Comparison of ENCODE assay signal across 1 cellular context in the genomic region with DNA sequence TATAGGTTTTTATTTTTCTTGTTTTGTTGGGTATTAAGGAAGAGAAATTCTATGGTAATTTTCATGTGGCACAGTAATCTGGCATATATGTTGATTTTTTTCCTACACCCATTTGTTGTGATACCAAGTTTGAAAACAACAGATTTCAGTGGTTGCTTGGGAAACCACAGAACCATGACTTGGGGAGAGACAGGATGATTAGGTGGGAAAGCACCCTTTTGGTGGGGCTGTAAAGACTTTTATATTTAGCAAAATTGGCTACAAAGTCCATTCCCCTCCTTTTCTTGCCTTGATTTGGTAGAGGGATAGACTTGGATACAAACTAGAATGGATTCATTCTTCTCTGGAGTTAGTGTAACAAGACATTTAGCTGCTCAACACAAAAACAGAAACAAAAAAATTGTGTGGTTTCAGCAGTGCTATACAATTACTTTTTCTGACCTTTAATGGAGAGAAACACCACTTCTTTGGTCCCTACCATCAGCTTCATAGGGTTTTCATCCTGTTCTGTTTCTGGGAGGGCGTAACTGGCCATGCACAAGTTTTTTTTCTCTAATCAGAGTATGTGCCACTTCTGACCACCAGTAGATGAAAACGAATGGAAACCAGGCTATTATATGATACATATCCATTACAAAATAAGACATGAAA.
TF ChIP-seq lines count a peak whose summit lies in the region.

No MANE protein-coding gene starts in this region.

TF ChIP-seq in HepG2, 621 proteins besides CTCF, POLR2A, EP300 and RAD21 (continued from another document):
- TF ChIP-seq, protein P1, sequence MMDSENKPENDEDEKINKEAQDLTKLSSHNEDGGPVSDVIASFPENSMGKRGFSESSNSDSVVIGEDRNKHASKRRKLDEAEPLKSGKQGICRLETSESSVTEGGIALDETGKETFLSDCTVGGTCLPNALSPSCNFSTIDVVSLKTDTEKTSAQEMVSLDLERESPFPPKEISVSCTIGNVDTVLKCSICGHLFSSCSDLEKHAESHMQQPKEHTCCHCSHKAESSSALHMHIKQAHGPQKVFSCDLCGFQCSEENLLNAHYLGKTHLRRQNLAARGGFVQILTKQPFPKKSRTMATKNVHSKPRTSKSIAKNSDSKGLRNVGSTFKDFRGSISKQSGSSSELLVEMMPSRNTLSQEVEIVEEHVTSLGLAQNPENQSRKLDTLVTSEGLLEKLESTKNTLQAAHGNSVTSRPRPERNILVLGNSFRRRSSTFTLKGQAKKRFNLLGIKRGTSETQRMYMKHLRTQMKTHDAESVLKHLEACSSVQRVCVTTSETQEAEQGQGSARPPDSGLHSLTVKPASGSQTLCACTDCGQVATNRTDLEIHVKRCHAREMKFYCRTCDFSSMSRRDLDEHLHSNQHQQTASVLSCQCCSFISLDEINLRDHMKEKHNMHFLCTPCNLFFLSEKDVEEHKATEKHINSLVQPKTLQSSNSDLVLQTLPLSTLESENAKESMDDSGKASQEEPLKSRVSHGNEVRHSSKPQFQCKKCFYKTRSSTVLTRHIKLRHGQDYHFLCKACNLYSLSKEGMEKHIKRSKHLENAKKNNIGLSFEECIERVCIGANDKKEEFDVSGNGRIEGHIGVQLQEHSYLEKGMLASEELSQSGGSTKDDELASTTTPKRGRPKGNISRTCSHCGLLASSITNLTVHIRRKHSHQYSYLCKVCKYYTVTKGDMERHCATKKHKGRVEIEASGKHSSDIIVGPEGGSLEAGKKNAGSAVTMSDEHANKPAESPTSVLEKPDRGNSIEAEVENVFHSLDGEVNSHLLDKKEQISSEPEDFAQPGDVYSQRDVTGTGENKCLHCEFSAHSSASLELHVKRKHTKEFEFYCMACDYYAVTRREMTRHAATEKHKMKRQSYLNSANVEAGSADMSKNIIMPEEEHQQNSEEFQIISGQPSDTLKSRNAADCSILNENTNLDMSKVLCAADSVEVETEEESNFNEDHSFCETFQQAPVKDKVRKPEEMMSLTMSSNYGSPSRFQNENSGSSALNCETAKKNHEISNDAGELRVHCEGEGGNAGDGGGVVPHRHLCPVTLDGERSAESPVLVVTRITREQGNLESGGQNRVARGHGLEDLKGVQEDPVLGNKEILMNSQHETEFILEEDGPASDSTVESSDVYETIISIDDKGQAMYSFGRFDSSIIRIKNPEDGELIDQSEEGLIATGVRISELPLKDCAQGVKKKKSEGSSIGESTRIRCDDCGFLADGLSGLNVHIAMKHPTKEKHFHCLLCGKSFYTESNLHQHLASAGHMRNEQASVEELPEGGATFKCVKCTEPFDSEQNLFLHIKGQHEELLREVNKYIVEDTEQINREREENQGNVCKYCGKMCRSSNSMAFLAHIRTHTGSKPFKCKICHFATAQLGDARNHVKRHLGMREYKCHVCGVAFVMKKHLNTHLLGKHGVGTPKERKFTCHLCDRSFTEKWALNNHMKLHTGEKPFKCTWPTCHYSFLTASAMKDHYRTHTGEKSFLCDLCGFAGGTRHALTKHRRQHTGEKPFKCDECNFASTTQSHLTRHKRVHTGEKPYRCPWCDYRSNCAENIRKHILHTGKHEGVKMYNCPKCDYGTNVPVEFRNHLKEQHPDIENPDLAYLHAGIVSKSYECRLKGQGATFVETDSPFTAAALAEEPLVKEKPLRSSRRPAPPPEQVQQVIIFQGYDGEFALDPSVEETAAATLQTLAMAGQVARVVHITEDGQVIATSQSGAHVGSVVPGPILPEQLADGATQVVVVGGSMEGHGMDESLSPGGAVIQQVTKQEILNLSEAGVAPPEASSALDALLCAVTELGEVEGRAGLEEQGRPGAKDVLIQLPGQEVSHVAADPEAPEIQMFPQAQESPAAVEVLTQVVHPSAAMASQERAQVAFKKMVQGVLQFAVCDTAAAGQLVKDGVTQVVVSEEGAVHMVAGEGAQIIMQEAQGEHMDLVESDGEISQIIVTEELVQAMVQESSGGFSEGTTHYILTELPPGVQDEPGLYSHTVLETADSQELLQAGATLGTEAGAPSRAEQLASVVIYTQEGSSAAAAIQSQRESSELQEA (CRISPR knock-in tag; IDR thresholded peaks at IDR 0.05; ENCODE audit: not compliant biosample characterization), result no peak
- TF ChIP-seq IRF1 (CRISPR knock-in tag; IDR thresholded peaks at IDR 0.05; ENCODE audit: low read depth), result no peak
- TF ChIP-seq KLF6 (CRISPR knock-in tag; IDR thresholded peaks at IDR 0.05), result no peak
- no peak for TF ChIP-seq ZNF260 (CRISPR knock-in tag; IDR thresholded peaks at IDR 0.05; ENCODE audit: borderline replicate concordance, low read depth)
